ENCODE assay signal across 8 cellular contexts in the genomic region with DNA sequence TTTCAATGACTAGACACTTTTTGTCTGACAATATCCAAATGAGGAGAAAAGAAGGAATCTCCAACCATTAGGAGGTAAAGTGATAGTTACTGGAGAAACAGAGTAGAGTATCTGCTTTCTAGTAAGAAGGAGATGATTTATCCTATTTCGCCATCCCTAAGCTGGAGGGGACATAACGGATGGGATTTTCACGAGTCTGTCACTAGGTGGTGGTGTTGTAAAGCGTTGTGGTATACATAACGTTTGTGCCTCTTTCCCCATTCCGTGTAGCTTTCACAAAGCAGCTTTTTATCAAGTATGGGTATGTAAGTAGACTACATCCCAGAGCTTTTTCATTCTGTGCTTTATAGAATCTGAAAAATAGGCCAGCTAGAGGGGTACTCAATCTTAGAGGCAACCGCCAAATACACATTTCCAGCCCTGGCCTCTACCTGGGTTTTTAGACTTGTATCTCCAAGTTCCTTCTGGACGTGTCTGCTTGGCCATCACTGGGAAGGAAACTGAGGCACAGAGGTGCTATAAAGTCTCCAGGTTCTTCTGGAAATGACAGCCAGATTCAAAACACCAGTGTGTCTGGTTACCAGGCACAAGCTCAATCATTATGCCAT. TPM values are rescaled to one million over a fixed set of nuclear protein-coding genes. Genes with fewer than 3 reads are reported as not detected.
DNase-seq lines count a peak whose midpoint lies in the region; ATAC-seq, FAIRE-seq and TF ChIP-seq lines count a peak whose summit lies in the region.

No MANE protein-coding gene starts in this region.

- ATAC-seq in left lobe of liver: peak; percentile 99
- ATAC-seq in GM19023 (IDR thresholded peaks at IDR 0.05; ENCODE audit: unreplicated experiment): no peak

- no peaks in the 10 kb centered on the region for H3K4me1 Mint-ChIP-seq in HFFc6 (ENCODE audit: low read depth)

- peak; percentile 66 for FAIRE-seq in colon (lab: Jason Lieb, UNC)

- peaks cover 12% of the 10 kb centered on the region for H3K27me3 Mint-ChIP-seq in HFFc6 (ENCODE audit: insufficient read depth)

- no peaks in the 10 kb centered on the region for H3K9me3 Mint-ChIP-seq in HFFc6

- no peak overlapping the region for H3K27ac Mint-ChIP-seq in HFFc6

- no peaks in the 10 kb centered on the region for H3K36me3 Mint-ChIP-seq in HFFc6 (ENCODE audit: low read depth)

- no peak overlapping the region for H3K4me3 Mint-ChIP-seq in HFFc6

- TF ChIP-seq CTCF in HFFc6 (IDR thresholded peaks at IDR 0.05): peak; percentile 82

- peak; percentile 78 for DNase-seq in DMS79 treated with DMSO at 0.1 percent for 48 hours (lab: John Stamatoyannopoulos, UW)
- peak; percentile 73 for DNase-seq in HFFc6
- DNase-seq in NCI-H2081 treated with DMSO at 0.1 percent for 48 hours (lab: John Stamatoyannopoulos, UW): peak; percentile 2
- DNase-seq in T-helper 22 cell (ENCODE audit: low read depth): peak; percentile 10
- DNase-seq in left lobe of liver (ENCODE audit: low spot score): no peak
- DNase-seq in stimulated activated CD8-positive, alpha-beta memory T cell treated with anti-CD3 and anti-CD28 coated beads, Interleukin-4, amount 100 ng/mL, for 48 hours: peak; percentile 41

RNA-seq across cellular contexts. Expression of a gene that starts 33.3 kb away (rescaled TPM):
- total RNA-seq in HFFc6 (2021; fragmentation: NEBNext Ultra II Directional; extraction: Animal tissue kit (Norgen Biotek cat#: 25700)): not detected
- 0.91 TPM for total RNA-seq in left lobe of liver
